Comparison of ENCODE assay signal across 18 cellular contexts in genomic region chr3:86984271-86984670, GRCh38. TPM values are rescaled to one million over a fixed set of nuclear protein-coding genes. Genes with fewer than 3 reads are reported as not detected.
DNase-seq lines count a peak whose midpoint lies in the region; ATAC-seq and TF ChIP-seq lines count a peak whose summit lies in the region.
"Had no signal": no experiment of that assay in that cellular context is flagged by ENCODE, and none has a peak within 500 bp of the region (broad histone marks: within the 10 kb centered on the region; RNA-seq: fewer than 3 reads in every experiment).

No MANE protein-coding gene starts in this region.

- H3K9ac ChIP-seq in adipocyte (ENCODE audit: low read length) (peak overlapping the region; percentile 95), skeletal muscle tissue (ENCODE audit: low read depth in 1 of 3, low read length in 3 of 3) (no peak overlapping the region)

- DNase-seq in AG08395 (ENCODE audit: low spot score) = peak; percentile 33
- peak; percentile 76 for DNase-seq in adipocyte (ENCODE audit: low read depth)
- DNase-seq in fibroblast of the aortic adventitia (ENCODE audit: low read depth) = peak; percentile 72
- no peak for DNase-seq in medulla oblongata (ENCODE audit: extremely low spot score)
- no peak for DNase-seq in NCI-H2227 treated with DMSO at 0.1 percent for 48 hours (lab: John Stamatoyannopoulos, UW)
- DNase-seq: activated CD4-positive, CD25-positive, alpha-beta regulatory T cell treated with anti-CD3 and anti-CD28 coated beads, Interleukin-2, amount 50 U/mL, for 72 hours; amniotic stem cell; CD4-positive, alpha-beta T cell; foreskin keratinocyte; left cardiac atrium; NCI-H2029 treated with DMSO at 0.1 percent for 48 hours; pancreas; RPMI8226; stimulated activated CD4-positive, alpha-beta T cell treated with anti-CD3 and anti-CD28 coated beads, Interleukin-4, amount 100 ng/mL, for 1 hour had no signal

- H3K4me1 ChIP-seq in adipocyte (ENCODE audit: control insufficient read depth, insufficient read depth, low read length) = peaks cover 72% of the 10 kb centered on the region
- H3K4me1 ChIP-seq in skeletal muscle tissue (ENCODE audit: control insufficient read depth in 3 of 3, insufficient read depth in 3 of 3, low read length in 3 of 3) = peaks cover 0 to 8% (median 0%) of the 10 kb centered on the region in 3 donors
- H3K4me1 ChIP-seq: foreskin keratinocyte, pancreas had no signal

- peak overlapping the region; percentile 45 for H3K27ac ChIP-seq in skeletal muscle tissue (ENCODE audit: low read depth, low read length)
- H3K27ac ChIP-seq: foreskin keratinocyte, pancreas had no signal

- no peak for TF ChIP-seq CTCF in fibroblast of the aortic adventitia (IDR thresholded peaks at IDR 0.05; ENCODE audit: insufficient read depth, low read length)

- H3K27me3 ChIP-seq in adipocyte (replicated peaks; ENCODE audit: control insufficient read depth, insufficient read depth, low read length) = no peaks in the 10 kb centered on the region
- peaks cover 0 to 6% (median 0%) of the 10 kb centered on the region in 3 donors for H3K27me3 ChIP-seq in skeletal muscle tissue (ENCODE audit: control insufficient read depth in 3 of 3, insufficient read depth in 3 of 3, low read length in 3 of 3)
- H3K27me3 ChIP-seq: foreskin keratinocyte, pancreas had no signal

- ATAC-seq in HG03521 (IDR thresholded peaks at IDR 0.05; ENCODE audit: unreplicated experiment) (no peak), GM21717 (IDR thresholded peaks at IDR 0.05; ENCODE audit: unreplicated experiment) (no peak)
- ATAC-seq: foreskin keratinocyte, left cardiac atrium, pancreas had no signal

- H3K9me3 ChIP-seq in adipocyte (ENCODE audit: control insufficient read depth, low read length) (no peaks in the 10 kb centered on the region), skeletal muscle tissue (ENCODE audit: control insufficient read depth in 3 of 3, low read length in 3 of 3) (no peaks in the 10 kb centered on the region)
- H3K9me3 ChIP-seq: pancreas had no signal

- H3K4me3 ChIP-seq in adipocyte (ENCODE audit: low read length) (peak overlapping the region; percentile 95), fibroblast of the aortic adventitia (ENCODE audit: low read depth, low read length) (no peak overlapping the region), skeletal muscle tissue (ENCODE audit: low read length in 3 of 3) (no peak overlapping the region)
- H3K4me3 ChIP-seq: pancreas, skin epidermis had no signal

- H3K36me3 ChIP-seq in adipocyte (ENCODE audit: control insufficient read depth, insufficient read depth, low read length, severe bottlenecking) = peaks cover 3% of the 10 kb centered on the region
- H3K36me3 ChIP-seq in skeletal muscle tissue (ENCODE audit: control insufficient read depth in 3 of 3, insufficient read depth in 3 of 3, low read length in 3 of 3) = no peaks in the 10 kb centered on the region
- H3K36me3 ChIP-seq: pancreas had no signal

RNA-seq across cellular contexts. Expression of gene VGLL3, which starts 6.7 kb away (rescaled TPM):
- total RNA-seq in fibroblast of the aortic adventitia (ENCODE audit: low replicate concordance) (38.8 and 47.4 TPM in 2 replicates), skeletal muscle tissue (17.7 TPM)
- total RNA-seq: CD4-positive, alpha-beta T cell had no signal

Comparison
In these comparisons a context has a peak if more than half of its experiments do, and no peak if none do; other contexts are left out.
1. DNase-seq: peak in AG08395 (single experiment), adipocyte (single experiment) and fibroblast of the aortic adventitia (single experiment); none in medulla oblongata (single experiment) and NCI-H2227 treated with DMSO at 0.1 percent for 48 hours (single experiment).